Comparison of ENCODE assay signal across 7 cellular contexts in genomic region chr20:58306421-58307261, GRCh38. TPM values are rescaled to one million over a fixed set of nuclear protein-coding genes. Genes with fewer than 3 reads are reported as not detected.
DNase-seq lines count a peak whose midpoint lies in the region; ATAC-seq lines count a peak whose summit lies in the region.

No MANE protein-coding gene starts in this region.

- ATAC-seq in GM18907 (IDR thresholded peaks at IDR 0.05; ENCODE audit: unreplicated experiment), result peak; percentile 62

- DNase-seq in Kasumi-1 (lab: John Stamatoyannopoulos, UW) (peak; percentile 62), dermis microvascular lymphatic vessel endothelial cell (ENCODE audit: low read depth in 2 of 2) (peak; percentile 10 to 58), NCI-H524 treated with DMSO at 0.1 percent for 48 hours (lab: John Stamatoyannopoulos, UW) (no peak), middle frontal gyrus (ENCODE audit: extremely low spot score, low spot score) (no peak)
- peak; percentile 32 to 51 for DNase-seq in activated CD4-positive, alpha-beta T cell treated with anti-CD3 and anti-CD28 coated beads for 24 hours (ENCODE audit: low read depth in 2 of 2)
- DNase-seq in stimulated activated CD4-positive, alpha-beta T cell treated with anti-CD3 and anti-CD28 coated beads, Interleukin-15, amount 100 ng/mL, for 1 hour (ENCODE audit: low read depth in 1 of 2, low spot score in 1 of 2), result peak; percentile 21 to 53

RNA-seq across cellular contexts. Expression of gene RAB22A, which starts 2.9 kb away (rescaled TPM):
- total RNA-seq in dermis microvascular lymphatic vessel endothelial cell, result 9.1 and 11.1 TPM in 2 replicates

Comparison
In these comparisons a context has a peak if more than half of its experiments do, and no peak if none do; other contexts are left out.
1. DNase-seq: peak in Kasumi-1 (2 of 2), activated CD4-positive, alpha-beta T cell treated with anti-CD3 and anti-CD28 coated beads for 24 hours (2 of 2), dermis microvascular lymphatic vessel endothelial cell (2 of 2) and stimulated activated CD4-positive, alpha-beta T cell treated with anti-CD3 and anti-CD28 coated beads, Interleukin-15, amount 100 ng/mL, for 1 hour (2 of 2); none in NCI-H524 treated with DMSO at 0.1 percent for 48 hours (single experiment) and middle frontal gyrus (single experiment).